10 cellular contexts compared by ENCODE assay signal in the genomic region with DNA sequence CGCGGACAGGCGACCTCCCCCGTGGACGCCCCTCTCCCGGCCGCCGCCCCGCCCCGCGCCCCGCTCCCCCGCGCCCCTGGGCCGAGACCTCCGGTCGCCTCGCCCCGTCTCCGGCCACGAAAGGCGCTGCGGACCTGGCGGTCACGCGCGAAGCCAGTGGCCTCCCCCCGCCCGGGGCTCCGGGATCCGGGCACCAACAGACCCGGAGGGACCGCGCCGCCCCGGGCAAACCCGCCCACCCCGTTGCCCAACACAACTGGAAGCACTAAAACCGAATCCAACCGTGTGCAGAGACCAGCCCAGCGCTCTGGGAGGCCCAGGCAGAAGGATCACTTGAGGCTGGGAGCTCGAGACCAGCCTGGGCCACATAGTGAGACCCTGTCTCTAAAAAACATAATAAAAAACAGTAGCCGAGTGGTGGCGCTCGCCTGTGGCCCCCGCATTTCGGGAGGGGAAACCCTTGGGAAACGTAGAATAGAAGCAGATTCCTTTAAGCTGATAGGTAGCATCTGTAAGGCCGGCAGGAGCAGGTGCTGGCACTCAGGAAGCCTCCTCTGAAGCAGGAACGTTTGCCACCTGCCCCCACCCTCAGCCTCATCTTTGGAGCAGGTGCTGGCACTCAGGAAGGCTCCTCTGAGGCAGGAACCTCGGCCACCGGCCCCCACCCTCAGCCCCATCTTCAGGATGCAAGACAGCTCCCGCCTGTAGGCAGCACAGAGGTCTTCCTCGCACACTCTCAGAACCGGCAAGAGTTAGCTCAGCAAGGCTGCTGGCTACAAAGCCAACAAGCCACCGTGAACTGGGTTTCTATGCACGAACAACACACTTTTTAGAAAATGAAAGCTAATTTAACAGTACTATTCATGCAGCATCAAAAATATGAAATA. TPM values are rescaled to one million over a fixed set of nuclear protein-coding genes. Genes with fewer than 3 reads are reported as not detected.
DNase-seq lines count a peak whose midpoint lies in the region; ATAC-seq, FAIRE-seq and TF ChIP-seq lines count a peak whose summit lies in the region.
"Had no signal": no experiment of that assay in that cellular context is flagged by ENCODE, and none has a peak within 500 bp of the region (broad histone marks: within the 10 kb centered on the region; RNA-seq: fewer than 3 reads in every experiment).

No MANE protein-coding gene starts in this region.

- no peak overlapping the region for H3K27ac Mint-ChIP-seq in activated CD8-positive, alpha-beta T cell treated with anti-CD3 and anti-CD28 coated beads for 36 hours
- no peak overlapping the region for H3K27ac Mint-ChIP-seq in nephron progenitor cell

- intact Hi-C loops in activated CD8-positive, alpha-beta T cell treated with anti-CD3 and anti-CD28 coated beads for 36 hours (cut with micrococcal nuclease), result no loop called here
- intact Hi-C loops in prostate gland (cut with DNase I), result no loop called here

- no peaks in the 10 kb centered on the region for H3K4me1 ChIP-seq in prostate gland (replicated peaks)

- H3K4me1 Mint-ChIP-seq in activated CD8-positive, alpha-beta T cell treated with anti-CD3 and anti-CD28 coated beads for 36 hours (ENCODE audit: low read depth), result peaks cover 40% of the 10 kb centered on the region
- H3K4me1 Mint-ChIP-seq in nephron progenitor cell, result peaks cover 51% of the 10 kb centered on the region

- no peaks in the 10 kb centered on the region for H3K9me3 Mint-ChIP-seq in activated CD8-positive, alpha-beta T cell treated with anti-CD3 and anti-CD28 coated beads for 36 hours
- peaks cover 3% of the 10 kb centered on the region for H3K9me3 Mint-ChIP-seq in nephron progenitor cell

- peak; percentile 24 for ATAC-seq in activated CD8-positive, alpha-beta T cell treated with anti-CD3 and anti-CD28 coated beads for 36 hours

- peak; percentile 23 for FAIRE-seq in GM19239 (lab: Jason Lieb, UNC)

- DNase-seq in NCI-H2196 (lab: John Stamatoyannopoulos, UW; ENCODE audit: unreplicated experiment) (peak; percentile 10), NCI-H2196 treated with DMSO at 0.1 percent for 48 hours (lab: John Stamatoyannopoulos, UW; ENCODE audit: unreplicated experiment) (no peak), GM19239 (ENCODE audit: insufficient read length, low spot score) (no peak), nephron progenitor cell (no peak), inferior parietal cortex (ENCODE audit: extremely low spot score) (no peak), cortex of kidney (lab: John Stamatoyannopoulos, UW) (no peak), prostate gland (ENCODE audit: low spot score) (no peak)
- DNase-seq in activated CD8-positive, alpha-beta T cell treated with anti-CD3 and anti-CD28 coated beads for 36 hours, result no peak
- DNase-seq: stimulated activated CD4-positive, alpha-beta T cell treated with anti-CD3 and anti-CD28 coated beads, Interleukin-1b, Interleukin-23, amount 100 ng/mL, for 48 hours had no signal

- no peak overlapping the region for H3K27ac ChIP-seq in prostate gland
- H3K27ac ChIP-seq: SK-N-MC had no signal

- CTCF ChIA-PET in activated CD8-positive, alpha-beta T cell treated with anti-CD3 and anti-CD28 coated beads for 36 hours (lab: Charles Lee), result interaction anchor here (0.7 to 1.2 kb wide), 4 partner anchors 14 to 83 kb away, joined by 3 to 4 read pairs (median 3); partner anchors contain the start of gene CEP72

- WGBS in prostate gland, result 16% methylated on average over 41 of the region's 57 CpGs

- TF ChIP-seq CTCF in activated CD8-positive, alpha-beta T cell treated with anti-CD3 and anti-CD28 coated beads for 36 hours (IDR thresholded peaks at IDR 0.05), result no peak
- TF ChIP-seq CTCF in nephron progenitor cell (IDR thresholded peaks at IDR 0.05) (no peak), prostate gland (IDR thresholded peaks at IDR 0.05) (no peak)

- H3K27me3 ChIP-seq in prostate gland (replicated peaks; ENCODE audit: insufficient read depth), result peaks cover 54% of the 10 kb centered on the region

- H3K4me3 Mint-ChIP-seq in activated CD8-positive, alpha-beta T cell treated with anti-CD3 and anti-CD28 coated beads for 36 hours, result peak overlapping the region; percentile 24
- H3K4me3 Mint-ChIP-seq in nephron progenitor cell, result peak overlapping the region; percentile 2

- peaks cover 55% of the 10 kb centered on the region for H3K27me3 Mint-ChIP-seq in activated CD8-positive, alpha-beta T cell treated with anti-CD3 and anti-CD28 coated beads for 36 hours
- H3K27me3 Mint-ChIP-seq in nephron progenitor cell (ENCODE audit: low read depth, poor library complexity), result peaks cover 70% of the 10 kb centered on the region

- TF ChIP-seq POLR2A in prostate gland (IDR thresholded peaks at IDR 0.05), result no peak

- H3K36me3 ChIP-seq in prostate gland, result no peaks in the 10 kb centered on the region

- POLR2A ChIA-PET in activated CD8-positive, alpha-beta T cell treated with anti-CD3 and anti-CD28 coated beads for 36 hours (lab: Charles Lee), result interaction anchor here (0.8 to 1.4 kb wide), 2 partner anchors 16 to 974 kb away, joined by 3 to 5 read pairs; no protein-coding TSS in a partner anchor

- no peaks in the 10 kb centered on the region for H3K9me3 ChIP-seq in prostate gland

- H3K36me3 Mint-ChIP-seq in activated CD8-positive, alpha-beta T cell treated with anti-CD3 and anti-CD28 coated beads for 36 hours (ENCODE audit: low read depth), result no peaks in the 10 kb centered on the region
- H3K36me3 Mint-ChIP-seq in nephron progenitor cell (ENCODE audit: low read depth), result no peaks in the 10 kb centered on the region

- no peak overlapping the region for H3K4me3 ChIP-seq in prostate gland
- H3K4me3 ChIP-seq: SK-N-MC had no signal

RNA-seq across cellular contexts. Expression of gene SLC9A3, which starts 4.6 kb away (rescaled TPM):
- 1 to 10 TPM; 3.2 to 3.3 TPM for total RNA-seq in activated CD8-positive, alpha-beta T cell treated with anti-CD3 and anti-CD28 coated beads for 36 hours
- total RNA-seq in prostate gland, result 1 to 10 TPM; 4.3 to 5.3 TPM
